ENCODE assay signal across 12 cellular contexts in genomic region chr3:129344540-129345220, GRCh38.
DNase-seq lines count a peak whose midpoint lies in the region; TF ChIP-seq lines count a peak whose summit lies in the region.
"Had no signal": no experiment of that assay in that cellular context is flagged by ENCODE, and none has a peak within 500 bp of the region (broad histone marks: within the 10 kb centered on the region; RNA-seq: fewer than 3 reads in every experiment).

No MANE protein-coding gene starts in this region.

- peaks cover 0 to 20% (median 13%) of the 10 kb centered on the region in 4 donors for H3K4me1 ChIP-seq in stomach

- H3K9me3 ChIP-seq in iPS-18c (ENCODE audit: control insufficient read depth, insufficient read depth, low read length) = no peaks in the 10 kb centered on the region
- H3K9me3 ChIP-seq in stomach = no peaks in the 10 kb centered on the region
- H3K9me3 ChIP-seq: neutrophil, Peyer's patch had no signal

- no peaks in the 10 kb centered on the region for H3K9me3 Mint-ChIP-seq in activated naive CD4-positive, alpha-beta T cell treated with anti-CD3 and anti-CD28 coated beads, Interleukin-2, amount 50 U/mL, for 24 hours
- H3K9me3 Mint-ChIP-seq in activated naive CD4-positive, alpha-beta T cell treated with anti-CD3 and anti-CD28 coated beads for 36 hours = no peaks in the 10 kb centered on the region

- no peak for TF ChIP-seq CTCF in stomach (IDR thresholded peaks at IDR 0.05)

- H3K27ac Mint-ChIP-seq in activated naive CD4-positive, alpha-beta T cell treated with anti-CD3 and anti-CD28 coated beads, Interleukin-2, amount 50 U/mL, for 24 hours = no peak overlapping the region
- H3K27ac Mint-ChIP-seq in activated naive CD4-positive, alpha-beta T cell treated with anti-CD3 and anti-CD28 coated beads for 36 hours = no peak overlapping the region

- intact Hi-C loops in activated naive CD4-positive, alpha-beta T cell treated with anti-CD3 and anti-CD28 coated beads for 36 hours (cut with micrococcal nuclease) = loop anchor here (5.0 kb wide), 2 partner anchors 263 to 483 kb away; partner anchors contain the start of gene PLXND1
- intact Hi-C loops in stomach (cut with DNase I; ENCODE audit: low total_unique reads) = no loop called here

- no peak for TF ChIP-seq EP300 in stomach (IDR thresholded peaks at IDR 0.05)

- H3K4me3 ChIP-seq in iPS-18c (ENCODE audit: insufficient read depth, low read depth, low read length) (peak overlapping the region; percentile 44), stomach (peak overlapping the region in 3 of 4 donors; percentile 37 to 54 (median 39))

- peak overlapping the region; percentile 38 for H3K4me3 Mint-ChIP-seq in activated naive CD4-positive, alpha-beta T cell treated with anti-CD3 and anti-CD28 coated beads, Interleukin-2, amount 50 U/mL, for 24 hours
- H3K4me3 Mint-ChIP-seq in activated naive CD4-positive, alpha-beta T cell treated with anti-CD3 and anti-CD28 coated beads for 36 hours = no peak overlapping the region

- no peaks in the 10 kb centered on the region for H3K36me3 ChIP-seq in stomach
- H3K36me3 ChIP-seq: neutrophil, Peyer's patch had no signal

- CTCF ChIA-PET in activated naive CD4-positive, alpha-beta T cell treated with anti-CD3 and anti-CD28 coated beads for 36 hours (lab: Charles Lee) = interaction anchor here (1.0 kb wide), 1 partner anchor 9 kb away, joined by 4 read pairs; no protein-coding TSS in a partner anchor

- DNase-seq in activated naive CD4-positive, alpha-beta T cell treated with anti-CD3 and anti-CD28 coated beads for 36 hours = no peak
- peak; percentile 65 for DNase-seq in amniotic epithelial cell (ENCODE audit: low read depth)
- no peak for DNase-seq in stomach
- no peak for DNase-seq in COLO668 (lab: John Stamatoyannopoulos, UW; ENCODE audit: unreplicated experiment)
- DNase-seq in NCI-H2107 (lab: John Stamatoyannopoulos, UW) = no peak
- DNase-seq in SKM-1 (lab: John Stamatoyannopoulos, UW; ENCODE audit: unreplicated experiment) = no peak
- DNase-seq: NCI-H2029 treated with DMSO at 0.1 percent for 48 hours; stimulated activated naive CD4-positive, alpha-beta T cell treated with Interleukin-2 at 50 U/mL for 16 hours had no signal

- H3K27me3 ChIP-seq in stomach = peaks cover 0 to 21% (median 5%) of the 10 kb centered on the region in 3 donors
- H3K27me3 ChIP-seq: Peyer's patch had no signal

- H3K27me3 Mint-ChIP-seq in activated naive CD4-positive, alpha-beta T cell treated with anti-CD3 and anti-CD28 coated beads, Interleukin-2, amount 50 U/mL, for 24 hours = peaks cover 2% of the 10 kb centered on the region
- H3K27me3 Mint-ChIP-seq in activated naive CD4-positive, alpha-beta T cell treated with anti-CD3 and anti-CD28 coated beads for 36 hours (ENCODE audit: low read depth) = peaks cover 24% of the 10 kb centered on the region

- no peak overlapping the region for H3K27ac ChIP-seq in stomach
- H3K27ac ChIP-seq: neutrophil, Peyer's patch had no signal

- peaks cover 7% of the 10 kb centered on the region for H3K4me1 Mint-ChIP-seq in activated naive CD4-positive, alpha-beta T cell treated with anti-CD3 and anti-CD28 coated beads, Interleukin-2, amount 50 U/mL, for 24 hours
- H3K4me1 Mint-ChIP-seq in activated naive CD4-positive, alpha-beta T cell treated with anti-CD3 and anti-CD28 coated beads for 36 hours (ENCODE audit: low read depth) = peaks cover 8% of the 10 kb centered on the region

- no peaks in the 10 kb centered on the region for H3K36me3 Mint-ChIP-seq in activated naive CD4-positive, alpha-beta T cell treated with anti-CD3 and anti-CD28 coated beads, Interleukin-2, amount 50 U/mL, for 24 hours
- H3K36me3 Mint-ChIP-seq in activated naive CD4-positive, alpha-beta T cell treated with anti-CD3 and anti-CD28 coated beads for 36 hours (ENCODE audit: low read depth) = no peaks in the 10 kb centered on the region

- no peak for TF ChIP-seq POLR2A in stomach (IDR thresholded peaks at IDR 0.05)

- 43 to 72% (median 48%) methylated on average over 5 to 13 of the region's 13 CpGs for WGBS in stomach, 5 donors
